In genomic region chr11:61682093-61682732, GRCh38 we compare ENCODE assay signal across 1 cellular context.
TF ChIP-seq lines count a peak whose summit lies in the region.

No MANE protein-coding gene starts in this region.

TF ChIP-seq in H1, 55 proteins besides CTCF, POLR2A, EP300 and RAD21 (continued from another document):
- TF ChIP-seq ATF2 (IDR thresholded peaks at IDR 0.05; ENCODE audit: low read length) = no peak
